13 cellular contexts compared by ENCODE assay signal in genomic region chr17:49471089-49471683, GRCh38. TPM values are rescaled to one million over a fixed set of nuclear protein-coding genes. Genes with fewer than 3 reads are reported as not detected.
DNase-seq lines count a peak whose midpoint lies in the region; ATAC-seq and TF ChIP-seq lines count a peak whose summit lies in the region.
"Had no signal": no experiment of that assay in that cellular context is flagged by ENCODE, and none has a peak within 500 bp of the region (broad histone marks: within the 10 kb centered on the region; RNA-seq: fewer than 3 reads in every experiment).

No MANE protein-coding gene starts in this region.

- H3K27ac ChIP-seq in neural progenitor cell: no peak overlapping the region
- H3K27ac ChIP-seq: BLaER1 had no signal

- peaks cover 21% of the 10 kb centered on the region for H3F3A ChIP-seq in neural progenitor cell (ENCODE audit: low read depth)

- H3K4me1 ChIP-seq in adipocyte (ENCODE audit: control insufficient read depth, insufficient read depth, low read length) (peaks cover 18% of the 10 kb centered on the region), neural progenitor cell (peaks cover 35% of the 10 kb centered on the region)

- peaks cover 2% of the 10 kb centered on the region for H3K9me3 Mint-ChIP-seq in neural progenitor cell
- H3K9me3 Mint-ChIP-seq in activated CD4-positive, alpha-beta T cell treated with anti-CD3 and anti-CD28 coated beads for 36 hours (ENCODE audit: low read depth): peaks cover 5% of the 10 kb centered on the region

- no peak overlapping the region for H3K9ac ChIP-seq in adipocyte (ENCODE audit: low read length)
- no peak overlapping the region for H3K9ac ChIP-seq in neural progenitor cell
- H3K9ac ChIP-seq: BLaER1 had no signal

- H3K4me2 ChIP-seq in neural progenitor cell: peak overlapping the region; percentile 92
- H3K4me2 ChIP-seq: BLaER1 had no signal

- DNase-seq in ELF-1 (ENCODE audit: low read depth, low spot score) (peak; percentile 67), adipocyte (ENCODE audit: low read depth) (peak; percentile 20), left ventricle myocardium superior (peak; percentile 68), neural progenitor cell (ENCODE audit: low spot score) (peak; percentile 52), Kasumi-1 (lab: John Stamatoyannopoulos, UW) (no peak), GM19238 (ENCODE audit: insufficient read length, low spot score) (no peak)
- no peak for DNase-seq in activated CD4-positive, alpha-beta T cell treated with anti-CD3 and anti-CD28 coated beads for 36 hours
- DNase-seq: MG63; stimulated activated CD4-positive, alpha-beta T cell treated with anti-CD3 and anti-CD28 coated beads, Interleukin-15, amount 100 ng/mL, for 24 hours had no signal

- CTCF ChIA-PET in activated CD4-positive, alpha-beta T cell treated with anti-CD3 and anti-CD28 coated beads for 36 hours (lab: Charles Lee): interaction anchor here (1.1 kb wide), 1 partner anchor 64 kb away, joined by 3 read pairs; no protein-coding TSS in a partner anchor

- H3K9me3 ChIP-seq in adipocyte (ENCODE audit: control insufficient read depth, low read length) (peaks cover 12% of the 10 kb centered on the region), neural progenitor cell (ENCODE audit: low read depth) (no peaks in the 10 kb centered on the region)
- H3K9me3 ChIP-seq: MG63 had no signal

- ATAC-seq in left ventricle myocardium superior: peak; percentile 90
- ATAC-seq in HG02885 (IDR thresholded peaks at IDR 0.05; ENCODE audit: poor library complexity, unreplicated experiment): no peak
- no peak for ATAC-seq in activated CD4-positive, alpha-beta T cell treated with anti-CD3 and anti-CD28 coated beads for 36 hours
- ATAC-seq: stimulated activated memory B cell treated with anti-CD40 and anti-IgM and Interleukin-4, amounts not matched to agents 10 μg/mL and 1 μg/mL and 100 μg/mL, for 72 hours had no signal

- peak overlapping the region; percentile 63 for H3K4me3 Mint-ChIP-seq in neural progenitor cell
- no peak overlapping the region for H3K4me3 Mint-ChIP-seq in activated CD4-positive, alpha-beta T cell treated with anti-CD3 and anti-CD28 coated beads for 36 hours
- H3K4me3 Mint-ChIP-seq: stimulated activated memory B cell treated with anti-CD40 and anti-IgM and Interleukin-4, amounts not matched to agents 10 μg/mL and 1 μg/mL and 100 μg/mL, for 72 hours; T-helper 1 cell treated with Interleukin-12 subunit alpha and Interleukin-12 subunit beta and Interleukin-4 antibody, amounts not matched to agents 30 μg/mL and 1 μg/mL, for 36 hours had no signal

- H3K27ac Mint-ChIP-seq in neural progenitor cell: no peak overlapping the region
- H3K27ac Mint-ChIP-seq in activated CD4-positive, alpha-beta T cell treated with anti-CD3 and anti-CD28 coated beads for 36 hours: no peak overlapping the region
- H3K27ac Mint-ChIP-seq: stimulated activated memory B cell treated with anti-CD40 and anti-IgM and Interleukin-4, amounts not matched to agents 10 μg/mL and 1 μg/mL and 100 μg/mL, for 72 hours; T-helper 1 cell treated with Interleukin-12 subunit alpha and Interleukin-12 subunit beta and Interleukin-4 antibody, amounts not matched to agents 30 μg/mL and 1 μg/mL, for 36 hours had no signal

- no peaks in the 10 kb centered on the region for H3K79me2 ChIP-seq in neural progenitor cell (ENCODE audit: low read depth)

- H3K27me3 ChIP-seq in adipocyte (replicated peaks; ENCODE audit: control insufficient read depth, insufficient read depth, low read length) (peaks cover 48% of the 10 kb centered on the region), neural progenitor cell (peaks cover 55% of the 10 kb centered on the region)
- H3K27me3 ChIP-seq: BLaER1, MG63 had no signal

- intact Hi-C loops in left ventricle myocardium superior (cut with micrococcal nuclease): no loop called here
- intact Hi-C loops in activated CD4-positive, alpha-beta T cell treated with anti-CD3 and anti-CD28 coated beads for 36 hours (cut with DNase I, micrococcal nuclease): no loop called here

- no peaks in the 10 kb centered on the region for H3K36me3 ChIP-seq in adipocyte (ENCODE audit: control insufficient read depth, insufficient read depth, low read length, severe bottlenecking)
- no peaks in the 10 kb centered on the region for H3K36me3 ChIP-seq in neural progenitor cell
- H3K36me3 ChIP-seq: BLaER1, MG63 had no signal

- TF ChIP-seq CTCF in neural progenitor cell (IDR thresholded peaks at IDR 0.05): no peak

- H3K4me3 ChIP-seq in adipocyte (ENCODE audit: low read length) (no peak overlapping the region), neural progenitor cell (peak overlapping the region; percentile 56)
- H3K4me3 ChIP-seq: BLaER1, MG63 had no signal

- H3K4me1 Mint-ChIP-seq in neural progenitor cell: peaks cover 32% of the 10 kb centered on the region
- H3K4me1 Mint-ChIP-seq in activated CD4-positive, alpha-beta T cell treated with anti-CD3 and anti-CD28 coated beads for 36 hours: no peaks in the 10 kb centered on the region

- no peaks in the 10 kb centered on the region for H3K36me3 Mint-ChIP-seq in neural progenitor cell
- H3K36me3 Mint-ChIP-seq in activated CD4-positive, alpha-beta T cell treated with anti-CD3 and anti-CD28 coated beads for 36 hours (ENCODE audit: low read depth): no peaks in the 10 kb centered on the region
- H3K36me3 Mint-ChIP-seq: stimulated activated memory B cell treated with anti-CD40 and anti-IgM and Interleukin-4, amounts not matched to agents 10 μg/mL and 1 μg/mL and 100 μg/mL, for 72 hours had no signal

- no peak overlapping the region for H2AFZ ChIP-seq in neural progenitor cell (replicated peaks)

- no peaks in the 10 kb centered on the region for H4K20me1 ChIP-seq in neural progenitor cell (ENCODE audit: low read depth)
- H4K20me1 ChIP-seq: BLaER1 had no signal

- POLR2A ChIA-PET in activated CD4-positive, alpha-beta T cell treated with anti-CD3 and anti-CD28 coated beads for 36 hours (lab: Charles Lee): interaction anchor here (0.6 kb wide), 1 partner anchor 60 kb away, joined by 3 read pairs; no protein-coding TSS in a partner anchor

- H3K27me3 Mint-ChIP-seq in neural progenitor cell (ENCODE audit: insufficient read depth, low read depth): peaks cover 69% of the 10 kb centered on the region
- peaks cover 47% of the 10 kb centered on the region for H3K27me3 Mint-ChIP-seq in activated CD4-positive, alpha-beta T cell treated with anti-CD3 and anti-CD28 coated beads for 36 hours

RNA-seq across cellular contexts. Expression of gene NGFR, which starts 23.9 kb away (rescaled TPM):
- total RNA-seq in left ventricle myocardium superior (4.1 TPM), neural progenitor cell (ENCODE audit: low replicate concordance) (6.6 and 18.4 TPM in 2 replicates)
- total RNA-seq in activated CD4-positive, alpha-beta T cell treated with anti-CD3 and anti-CD28 coated beads for 36 hours: under 1 TPM; 0.21 to 0.46 TPM

RNA-seq across cellular contexts. Expression of gene PHB1, which starts 56.5 kb away (rescaled TPM):
- total RNA-seq in left ventricle myocardium superior (245 TPM), neural progenitor cell (ENCODE audit: low replicate concordance) (126 and 168 TPM in 2 replicates)
- total RNA-seq in activated CD4-positive, alpha-beta T cell treated with anti-CD3 and anti-CD28 coated beads for 36 hours: 100 to 1,000 TPM; 346 to 350 TPM

Comparison
In these comparisons a context has a peak if more than half of its experiments do, and no peak if none do; other contexts are left out.
1. DNase-seq: peak in ELF-1 (single experiment), adipocyte (single experiment), left ventricle myocardium superior (single experiment) and neural progenitor cell (single experiment); none in Kasumi-1 (0 of 2), GM19238 (single experiment) and activated CD4-positive, alpha-beta T cell treated with anti-CD3 and anti-CD28 coated beads for 36 hours (single experiment).